Comparison of ENCODE assay signal across 19 cellular contexts in the genomic region with DNA sequence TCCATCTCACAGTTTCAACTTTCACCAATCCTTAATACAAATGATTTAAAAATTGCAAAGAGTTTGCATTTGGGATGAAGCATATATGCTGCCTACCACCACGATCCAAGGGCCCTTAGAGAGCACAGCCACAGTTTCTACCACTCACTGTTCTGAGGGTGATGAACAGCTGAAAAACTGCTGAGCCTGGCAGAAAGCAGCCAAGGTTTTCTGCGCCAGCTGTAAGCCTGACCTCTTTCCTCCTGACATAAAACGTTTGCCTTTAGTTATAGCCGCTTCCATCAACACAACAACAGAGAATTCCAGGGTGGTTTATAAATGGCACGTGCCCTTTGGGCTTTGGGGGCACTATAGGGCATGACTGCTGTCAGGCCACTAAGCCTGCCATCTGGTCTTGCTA.
"Had no signal": no experiment of that assay in that cellular context is flagged by ENCODE, and none has a peak within 500 bp of the region (broad histone marks: within the 10 kb centered on the region; RNA-seq: fewer than 3 reads in every experiment).

No MANE protein-coding gene starts in this region.

- DNase-seq: activated CD4-positive, alpha-beta T cell treated with anti-CD3 and anti-CD28 coated beads, Interleukin-2, amount 50 U/mL, for 1 hour; activated naive CD8-positive, alpha-beta T cell treated with anti-CD3 and anti-CD28 coated beads for 36 hours; amygdala; body of pancreas; caudate nucleus; colonic mucosa; left ventricle myocardium inferior; mesenchymal stem cell; nucleus accumbens; stimulated activated CD4-positive, alpha-beta T cell treated with anti-CD3 and anti-CD28 coated beads, Interleukin-4, amount 100 ng/mL, for 24 hours; stimulated activated naive CD8-positive, alpha-beta T cell treated with anti-CD3 and anti-CD28 coated beads, Interleukin-15, Interleukin-2, amounts not matched to agents 100 U/mL and 50 U/mL, for 24 hours; trophoblast cell had no signal

- ATAC-seq: activated CD4-positive, CD25-positive, alpha-beta regulatory T cell treated with anti-CD3 and anti-CD28 coated beads, Interleukin-2, amount 50 U/mL, for 24 hours; body of pancreas; natural killer cell treated with Interleukin-12 subunit alpha and Interleukin-12 subunit beta and Interleukin-15 and Interleukin-18, amount 100 ng/mL, for 72 hours; stimulated activated naive CD8-positive, alpha-beta T cell treated with anti-CD3 and anti-CD28 coated beads, Interleukin-15, Interleukin-2, amounts not matched to agents 100 U/mL and 50 U/mL, for 24 hours had no signal

- H3K27ac ChIP-seq: body of pancreas, colonic mucosa, esophagus muscularis mucosa, hepatocyte, left ventricle myocardium inferior, right atrium auricular region, skin epidermis, suprapubic skin had no signal

- H3K36me3 ChIP-seq: colonic mucosa, esophagus muscularis mucosa, left ventricle myocardium inferior, right atrium auricular region, suprapubic skin had no signal

- H3K4me3 ChIP-seq: body of pancreas, colonic mucosa, esophagus muscularis mucosa, hepatocyte, left ventricle myocardium inferior, right atrium auricular region, skin epidermis, suprapubic skin had no signal

- H3K9me3 ChIP-seq: body of pancreas, colonic mucosa, esophagus muscularis mucosa, left ventricle myocardium inferior, right atrium auricular region, suprapubic skin had no signal

- H3K27me3 ChIP-seq: body of pancreas, colonic mucosa, esophagus muscularis mucosa, hepatocyte, right atrium auricular region, suprapubic skin had no signal

- H3K4me1 ChIP-seq: body of pancreas, colonic mucosa, esophagus muscularis mucosa, left ventricle myocardium inferior, right atrium auricular region, suprapubic skin had no signal
